ENCODE assay signal across 10 cellular contexts in the genomic region with DNA sequence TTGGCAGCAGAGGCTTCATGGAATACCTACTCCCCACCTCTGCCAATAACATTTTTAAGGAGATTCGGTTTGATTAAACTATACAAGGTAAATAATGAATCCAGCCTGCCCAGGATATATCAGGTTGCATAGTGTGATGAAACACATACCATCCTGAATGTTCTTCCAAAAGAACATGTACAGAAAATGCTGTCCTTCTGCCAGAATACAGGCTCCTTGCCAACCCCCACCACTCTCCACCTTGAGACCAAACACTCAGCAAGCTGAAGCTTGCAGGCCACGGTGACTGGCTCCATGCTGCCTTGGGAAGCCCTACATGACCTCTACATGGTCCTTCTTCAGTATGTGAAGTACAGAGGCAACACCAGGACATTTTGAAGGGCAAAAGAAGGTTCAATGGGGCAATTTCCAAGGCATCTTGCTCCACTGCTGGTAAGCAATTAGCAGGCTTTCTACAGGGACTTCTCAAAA.
A peak's percentile ranks its signal among the peaks of the same experiment; 100 is the strongest.
DNase-seq lines count a peak whose midpoint lies in the region; ATAC-seq and TF ChIP-seq lines count a peak whose summit lies in the region.
"Had no signal": no experiment of that assay in that cellular context is flagged by ENCODE, and none has a peak within 500 bp of the region (broad histone marks: within the 10 kb centered on the region; RNA-seq: fewer than 3 reads in every experiment).

No MANE protein-coding gene starts in this region.

- DNase-seq in MV-4-11 (lab: John Stamatoyannopoulos, UW) (peak; percentile 4), SHP77 (lab: John Stamatoyannopoulos, UW) (peak; percentile 30 to 37), fibroblast of peridontal ligament (ENCODE audit: extremely low read depth) (peak; percentile 35), thyroid gland (peak; percentile 49 to 67), CD14-positive monocyte (ENCODE audit: low spot score) (no peak), aorta (no peak)
- DNase-seq in stimulated activated CD4-positive, alpha-beta T cell treated with anti-CD3 and anti-CD28 coated beads, Interleukin-12 subunit alpha, Interleukin-12 subunit beta, amount 100 ng/mL, for 4 hours: no peak
- DNase-seq: activated effector memory CD4-positive, alpha-beta T cell treated with anti-CD3 and anti-CD28 coated beads, Interleukin-2, amount 50 U/mL, for 16 hours; NCI-H82 had no signal

- peaks cover 14% of the 10 kb centered on the region for H3K4me1 Mint-ChIP-seq in CD14-positive monocyte

- no peak for TF ChIP-seq POLR2A in thyroid gland (IDR thresholded peaks at IDR 0.05)

- peaks cover 0 to 17% (median 5%) of the 10 kb centered on the region in 3 donors for H3K27me3 Mint-ChIP-seq in CD14-positive monocyte (ENCODE audit: low read depth in 3 of 3)

- H3K9me3 ChIP-seq in thyroid gland (no peaks in the 10 kb centered on the region), aorta (ENCODE audit: control insufficient read depth, low read length) (no peaks in the 10 kb centered on the region)

- H3K4me3 Mint-ChIP-seq in CD14-positive monocyte: no peak overlapping the region
- H3K4me3 Mint-ChIP-seq: dendritic cell treated with granulocyte-macrophage colony-stimulating factor and Interleukin-4, amounts not matched to agents 40 ng/mL and 50 ng/mL, for 4 days had no signal

- H3K27ac Mint-ChIP-seq in CD14-positive monocyte: peak overlapping the region in 2 of 7 donors; percentile 40 to 78
- H3K27ac Mint-ChIP-seq: dendritic cell treated with granulocyte-macrophage colony-stimulating factor and Interleukin-4, amounts not matched to agents 40 ng/mL and 50 ng/mL, for 4 days had no signal

- H3K27ac ChIP-seq in thyroid gland: peak overlapping the region in 2 of 3 donors; percentile 14 to 58
- H3K27ac ChIP-seq in aorta (ENCODE audit: low read depth in 1 of 2, low read length in 2 of 2): peak overlapping the region in 1 of 2 donors; percentile 66

- no peak for ATAC-seq in aorta (ENCODE audit: low FRiP score)

- peaks cover 0 to 3% (median 0%) of the 10 kb centered on the region in 7 donors for H3K9me3 Mint-ChIP-seq in CD14-positive monocyte
- H3K9me3 Mint-ChIP-seq: dendritic cell treated with granulocyte-macrophage colony-stimulating factor and Interleukin-4, amounts not matched to agents 40 ng/mL and 50 ng/mL, for 4 days had no signal

- TF ChIP-seq CTCF in thyroid gland (IDR thresholded peaks at IDR 0.05) (no peak), CD14-positive monocyte (IDR thresholded peaks at IDR 0.05) (no peak)

- WGBS in thyroid gland, 2 donors: 43 to 50% methylated on average over 2 of the region's 2 CpGs
- WGBS in aorta, 2 donors: 20 to 23% methylated on average over 2 of the region's 2 CpGs

- H3K36me3 Mint-ChIP-seq in CD14-positive monocyte: no peaks in the 10 kb centered on the region

- no peaks in the 10 kb centered on the region for H3K27me3 ChIP-seq in thyroid gland
- H3K27me3 ChIP-seq in aorta (ENCODE audit: control insufficient read depth in 1 of 2, insufficient read depth in 2 of 2, low read length in 1 of 2): no peaks in the 10 kb centered on the region

- intact Hi-C loops in thyroid gland (cut with DNase I) (no loop called here), CD14-positive monocyte (cut with micrococcal nuclease) (loop anchor here in 1 of 2 donors (5.0 kb wide), 1 partner anchor 74 kb away; no protein-coding TSS in a partner anchor), aorta (cut with DNase I) (loop anchor here in 1 of 2 donors (5.0 kb wide), 3 partner anchors 51 to 126 kb away; no protein-coding TSS in a partner anchor)

- no peaks in the 10 kb centered on the region for H3K36me3 ChIP-seq in thyroid gland
- H3K36me3 ChIP-seq in aorta (ENCODE audit: control insufficient read depth in 1 of 2, insufficient read depth in 2 of 2, low read length in 1 of 2): no peaks in the 10 kb centered on the region

- H3K4me3 ChIP-seq in thyroid gland (replicated peaks in 1 of 3): no peak overlapping the region
- H3K4me3 ChIP-seq in aorta (ENCODE audit: low read length in 2 of 2): no peak overlapping the region

- peaks cover 6 to 12% of the 10 kb centered on the region in 2 donors for H3K4me1 ChIP-seq in thyroid gland
- H3K4me1 ChIP-seq in aorta (ENCODE audit: control insufficient read depth in 1 of 2, insufficient read depth in 2 of 2, low read length in 2 of 2): peaks cover 3 to 5% of the 10 kb centered on the region in 2 donors

Comparison
In these comparisons a context has a peak if more than half of its experiments do, and no peak if none do; other contexts are left out.
1. DNase-seq: peak in MV-4-11 (single experiment), SHP77 (2 of 2), fibroblast of peridontal ligament (single experiment) and thyroid gland (2 of 2); none in CD14-positive monocyte (single experiment), aorta (0 of 2) and stimulated activated CD4-positive, alpha-beta T cell treated with anti-CD3 and anti-CD28 coated beads, Interleukin-12 subunit alpha, Interleukin-12 subunit beta, amount 100 ng/mL, for 4 hours (single experiment).